In the genomic region with DNA sequence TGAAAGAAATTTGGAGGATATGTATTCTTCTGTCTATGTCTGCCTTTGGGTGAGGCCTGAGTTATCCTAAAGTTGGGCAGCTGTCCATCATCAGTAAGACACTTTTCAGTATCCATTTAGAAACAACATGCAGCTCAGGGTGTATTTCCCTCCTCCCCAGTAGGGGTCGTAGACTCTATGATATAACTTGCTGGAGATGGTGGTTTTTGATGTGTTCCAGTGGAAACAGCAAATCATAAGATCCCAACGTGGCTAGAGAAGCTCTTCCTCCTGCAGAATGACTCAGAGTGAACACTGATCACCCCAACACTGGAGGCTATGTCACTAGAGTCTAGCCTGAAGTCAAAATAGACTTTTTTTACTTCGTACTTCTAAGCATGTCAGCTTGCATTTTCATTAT, we compare ENCODE assay signal across 13 cellular contexts.
DNase-seq lines count a peak whose midpoint lies in the region; ATAC-seq and TF ChIP-seq lines count a peak whose summit lies in the region.
"Had no signal": no experiment of that assay in that cellular context is flagged by ENCODE, and none has a peak within 500 bp of the region (broad histone marks: within the 10 kb centered on the region; RNA-seq: fewer than 3 reads in every experiment).

No MANE protein-coding gene starts in this region.

- H3K4me1 ChIP-seq in left ventricle myocardium inferior, result no peaks in the 10 kb centered on the region
- H3K4me1 ChIP-seq in endodermal cell (ENCODE audit: control insufficient read depth, insufficient read depth, low read length), result peaks cover 7% of the 10 kb centered on the region
- H3K4me1 ChIP-seq: BLaER1, psoas muscle had no signal

- no peak overlapping the region for H3K4me3 ChIP-seq in left ventricle myocardium inferior
- H3K4me3 ChIP-seq in endodermal cell (ENCODE audit: low read length), result no peak overlapping the region
- H3K4me3 ChIP-seq: BLaER1, psoas muscle had no signal

- 14 to 23% methylated on average over 1 of the region's 3 CpGs for WGBS in endodermal cell (ENCODE audit: insufficient coverage in 1 of 2, insufficient read length in 1 of 2), 2 experiments

- no peaks in the 10 kb centered on the region for H3K36me3 ChIP-seq in left ventricle myocardium inferior
- no peaks in the 10 kb centered on the region for H3K36me3 ChIP-seq in endodermal cell (ENCODE audit: control insufficient read depth, insufficient read depth, low read length)
- H3K36me3 ChIP-seq: BLaER1 had no signal

- H3K4me1 Mint-ChIP-seq in endodermal cell, result peaks cover 14% of the 10 kb centered on the region

- H3K9ac ChIP-seq in endodermal cell (ENCODE audit: extremely low read depth, low read length, poor library complexity, severe bottlenecking), result no peak overlapping the region
- H3K9ac ChIP-seq: BLaER1 had no signal

- no peak for ATAC-seq in left ventricle myocardium superior
- ATAC-seq in GM21723 (IDR thresholded peaks at IDR 0.05; ENCODE audit: unreplicated experiment), result no peak
- ATAC-seq in GM21737 (IDR thresholded peaks at IDR 0.05; ENCODE audit: unreplicated experiment), result no peak
- no peak for ATAC-seq in HG02938 (IDR thresholded peaks at IDR 0.05; ENCODE audit: unreplicated experiment)
- ATAC-seq: activated CD4-positive, CD25-positive, alpha-beta regulatory T cell treated with anti-CD3 and anti-CD28 coated beads, Interleukin-2, amount 50 U/mL, for 24 hours; psoas muscle had no signal

- H3K9me3 ChIP-seq in left ventricle myocardium inferior (replicated peaks), result peaks cover 4% of the 10 kb centered on the region
- peaks cover 6% of the 10 kb centered on the region for H3K9me3 ChIP-seq in endodermal cell (ENCODE audit: control insufficient read depth, low read length)
- H3K9me3 ChIP-seq: BLaER1, psoas muscle had no signal

- H3K27me3 ChIP-seq in left ventricle myocardium inferior (ENCODE audit: low read depth) (no peaks in the 10 kb centered on the region), endodermal cell (ENCODE audit: control insufficient read depth, insufficient read depth, low read length, poor library complexity, severe bottlenecking) (no peaks in the 10 kb centered on the region)
- H3K27me3 ChIP-seq: BLaER1 had no signal

- H3K27me3 Mint-ChIP-seq in endodermal cell (ENCODE audit: insufficient read depth), result peaks cover 12% of the 10 kb centered on the region

- no peak for DNase-seq in left ventricle myocardium inferior
- no peak for DNase-seq in left ventricle myocardium superior
- DNase-seq in NCI-H1694 (lab: John Stamatoyannopoulos, UW), result peak; percentile 6
- DNase-seq in endodermal cell, result peak; percentile 45
- DNase-seq in middle frontal gyrus (ENCODE audit: extremely low spot score, low spot score), result no peak
- DNase-seq: effector CD4-positive, alpha-beta T cell; NCI-H510A; psoas muscle had no signal

- TF ChIP-seq CTCF in left ventricle myocardium inferior (IDR thresholded peaks at IDR 0.05; ENCODE audit: borderline replicate concordance) (peak; percentile 18), endodermal cell (conservative IDR thresholded peaks at IDR 0.05) (peak; percentile 73)

- intact Hi-C loops in left ventricle myocardium inferior (cut with micrococcal nuclease), result no loop called here
- intact Hi-C loops in left ventricle myocardium superior (cut with micrococcal nuclease), result no loop called here

- no peak overlapping the region for H3K27ac Mint-ChIP-seq in endodermal cell

- H3K36me3 Mint-ChIP-seq in endodermal cell (ENCODE audit: low read depth), result no peaks in the 10 kb centered on the region

- peaks cover 4% of the 10 kb centered on the region for H3K9me3 Mint-ChIP-seq in endodermal cell

- H3K4me3 Mint-ChIP-seq in endodermal cell, result no peak overlapping the region

- H3K27ac ChIP-seq in left ventricle myocardium inferior (replicated peaks), result no peak overlapping the region
- H3K27ac ChIP-seq in endodermal cell (ENCODE audit: low read depth, low read length), result no peak overlapping the region
- H3K27ac ChIP-seq: BLaER1, psoas muscle had no signal

Comparison
In these comparisons a context has a peak if more than half of its experiments do, and no peak if none do; other contexts are left out.
1. DNase-seq: peak in NCI-H1694 (single experiment) and endodermal cell (single experiment); none in left ventricle myocardium inferior (single experiment), left ventricle myocardium superior (single experiment) and middle frontal gyrus (single experiment).